Comparison of ENCODE assay signal across 25 cellular contexts in genomic region chr19:39080431-39080830, GRCh38. TPM values are rescaled to one million over a fixed set of nuclear protein-coding genes. Genes with fewer than 3 reads are reported as not detected.
A peak's percentile ranks its signal among the peaks of the same experiment; 100 is the strongest.
DNase-seq lines count a peak whose midpoint lies in the region; ATAC-seq, FAIRE-seq and TF ChIP-seq lines count a peak whose summit lies in the region.
"Had no signal": no experiment of that assay in that cellular context is flagged by ENCODE, and none has a peak within 500 bp of the region (broad histone marks: within the 10 kb centered on the region; RNA-seq: fewer than 3 reads in every experiment).

No MANE protein-coding gene starts in this region.

- no peak for TF ChIP-seq CTCF in bronchial epithelial cell (IDR thresholded peaks at IDR 0.05; ENCODE audit: insufficient read depth, low read length, severe bottlenecking)
- no peak for TF ChIP-seq CTCF in keratinocyte (optimal IDR thresholded peaks at IDR 0.05 in 1 of 3, IDR thresholded peaks at IDR 0.05 in 1 of 3, conservative IDR thresholded peaks at IDR 0.05 in 1 of 3; ENCODE audit: extremely low read depth in 1 of 3, insufficient read depth in 2 of 3, low read length in 3 of 3)

- no peak overlapping the region for H3K9ac ChIP-seq in keratinocyte (ENCODE audit: control insufficient read depth, extremely low read depth, insufficient read depth, low read length)

- intact Hi-C loops in activated CD4-positive, alpha-beta T cell treated with anti-CD3 and anti-CD28 coated beads for 36 hours (cut with DNase I, micrococcal nuclease): no loop called here

- in situ Hi-C loops in G401 (cut with HindIII; ENCODE audit: low sequenced_read_pairs): no loop called here

- H3K9me3 ChIP-seq in keratinocyte (ENCODE audit: control insufficient read depth, low read depth, low read length): no peaks in the 10 kb centered on the region
- H3K9me3 ChIP-seq: Caco-2 had no signal

- no peaks in the 10 kb centered on the region for H3K27me3 ChIP-seq in bronchial epithelial cell (ENCODE audit: control insufficient read depth, insufficient read depth, low read length)
- no peaks in the 10 kb centered on the region for H3K27me3 ChIP-seq in keratinocyte (ENCODE audit: control insufficient read depth, extremely low read depth, insufficient read depth, low read length)

- dilution Hi-C loops in keratinocyte (cut with MboI; ENCODE audit: extremely low pct_ligation_motif_present, low sequenced_read_pairs): no loop called here

- H3K4me3 ChIP-seq in bronchial epithelial cell (ENCODE audit: low read depth, low read length) (no peak overlapping the region), keratinocyte (ENCODE audit: control insufficient read depth in 2 of 3, extremely low read depth in 1 of 3, insufficient read depth in 2 of 3, low read depth in 1 of 3, low read length in 3 of 3) (no peak overlapping the region)

- DNase-seq in G401 (ENCODE audit: low spot score) (peak; percentile 47), NCI-H526 treated with DMSO at 0.1 percent for 48 hours (lab: John Stamatoyannopoulos, UW) (peak; percentile 92), bronchial epithelial cell (ENCODE audit: low read depth) (peak; percentile 21), keratinocyte (ENCODE audit: low read depth, low spot score) (no peak), NCI-H2107 (lab: John Stamatoyannopoulos, UW) (no peak), HT-29 (ENCODE audit: low spot score) (no peak)
- DNase-seq in activated CD4-positive, alpha-beta T cell treated with anti-CD3 and anti-CD28 coated beads for 36 hours: no peak
- DNase-seq: Caco-2; CD4-positive, alpha-beta T cell; KBM-7; NCI-H1092 treated with DMSO at 0.1 percent for 48 hours; NCI-H1436 treated with DMSO at 0.1 percent for 48 hours; NCI-H1930; NCI-H2227 treated with DMSO at 0.1 percent for 48 hours; NCI-H524; Right ventricle myocardium superior; SW 1271 had no signal

- CTCF ChIA-PET in activated CD4-positive, alpha-beta T cell treated with anti-CD3 and anti-CD28 coated beads for 36 hours (lab: Charles Lee): no interaction called here

- H4K20me1 ChIP-seq in keratinocyte (ENCODE audit: control insufficient read depth, extremely low read depth, insufficient read depth, low read length): no peaks in the 10 kb centered on the region

- FAIRE-seq in bronchial epithelial cell (lab: Jason Lieb, UNC) (no peak), keratinocyte (lab: Jason Lieb, UNC) (peak; percentile 51)
- FAIRE-seq: A204.1, G401.6, GM12892 had no signal

- peaks cover 30% of the 10 kb centered on the region for H3K4me1 ChIP-seq in keratinocyte (ENCODE audit: control insufficient read depth, extremely low read depth, insufficient read depth, low read length)

- H3K4me2 ChIP-seq in keratinocyte (ENCODE audit: control insufficient read depth, extremely low read depth, insufficient read depth, low read depth, low read length): no peak overlapping the region

- H3K4me3 Mint-ChIP-seq in activated CD4-positive, alpha-beta T cell treated with anti-CD3 and anti-CD28 coated beads for 36 hours: no peak overlapping the region
- H3K4me3 Mint-ChIP-seq: CD4-positive, alpha-beta T cell had no signal

- no peaks in the 10 kb centered on the region for H3K9me1 ChIP-seq in keratinocyte (ENCODE audit: control insufficient read depth, extremely low read depth, insufficient read depth, low read length)

- peaks cover 35% of the 10 kb centered on the region for H3K27me3 Mint-ChIP-seq in activated CD4-positive, alpha-beta T cell treated with anti-CD3 and anti-CD28 coated beads for 36 hours

- H3K4me1 Mint-ChIP-seq in activated CD4-positive, alpha-beta T cell treated with anti-CD3 and anti-CD28 coated beads for 36 hours: peaks cover 13% of the 10 kb centered on the region

- H3K9me3 Mint-ChIP-seq in activated CD4-positive, alpha-beta T cell treated with anti-CD3 and anti-CD28 coated beads for 36 hours (ENCODE audit: low read depth): no peaks in the 10 kb centered on the region
- H3K9me3 Mint-ChIP-seq: CD4-positive, alpha-beta T cell had no signal

- H3K27ac Mint-ChIP-seq in activated CD4-positive, alpha-beta T cell treated with anti-CD3 and anti-CD28 coated beads for 36 hours: no peak overlapping the region
- H3K27ac Mint-ChIP-seq: CD4-positive, alpha-beta T cell had no signal

- POLR2A ChIA-PET in activated CD4-positive, alpha-beta T cell treated with anti-CD3 and anti-CD28 coated beads for 36 hours (lab: Charles Lee): no interaction called here

- H3K36me3 ChIP-seq in bronchial epithelial cell (ENCODE audit: control insufficient read depth, insufficient read depth, low read length) (no peaks in the 10 kb centered on the region), keratinocyte (ENCODE audit: control insufficient read depth in 2 of 2, extremely low read depth in 1 of 2, insufficient read depth in 2 of 2, low read length in 2 of 2) (no peaks in the 10 kb centered on the region)

- no peaks in the 10 kb centered on the region for H3K79me2 ChIP-seq in keratinocyte (ENCODE audit: control insufficient read depth, insufficient read depth, low read length)

- H2AFZ ChIP-seq in keratinocyte (ENCODE audit: control insufficient read depth, low read length): no peak overlapping the region

- H3K27ac ChIP-seq in keratinocyte (ENCODE audit: control insufficient read depth, insufficient read depth, low read length): no peak overlapping the region

- H3K36me3 Mint-ChIP-seq in activated CD4-positive, alpha-beta T cell treated with anti-CD3 and anti-CD28 coated beads for 36 hours (ENCODE audit: low read depth): no peaks in the 10 kb centered on the region

- ATAC-seq in HG03571 (IDR thresholded peaks at IDR 0.05; ENCODE audit: unreplicated experiment): no peak
- ATAC-seq in activated CD4-positive, alpha-beta T cell treated with anti-CD3 and anti-CD28 coated beads for 36 hours: no peak

RNA-seq across cellular contexts. Expression of gene ACP7, which starts 3.7 kb away (rescaled TPM):
- not detected in 2 replicates for total RNA-seq in G401 (2014; rRNA removed; shearing (Covaris generic))
- total RNA-seq in bronchial epithelial cell: 0.53 and 0.77 TPM in 2 replicates
- 0.08 to 0.28 TPM (median 0.09 TPM) in 3 replicates for polyA plus RNA-seq in keratinocyte
- polyA plus RNA-seq in keratinocyte (2011; ENCODE audit: low read depth): 28.0 TPM
- 0.04 and 0.11 TPM in 2 replicates for polyA plus RNA-seq in keratinocyte (2011; cell fraction: cytosol; rRNA removed)
- 0.37 and 0.50 TPM in 2 replicates for polyA plus RNA-seq in keratinocyte (2011; cell fraction: nucleus; rRNA removed)
- polyA plus RNA-seq in keratinocyte (2012; ENCODE audit: low replicate concordance): 0.85 and 30.8 TPM in 2 replicates
- 0.56 to 1.3 TPM (median 0.74 TPM) in 3 replicates for polyA minus RNA-seq in keratinocyte
- polyA minus RNA-seq in keratinocyte (2011; cell fraction: cytosol; rRNA and poly(A)+ RNA removed): not detected
- polyA minus RNA-seq in keratinocyte (2011; cell fraction: nucleus; rRNA and poly(A)+ RNA removed): 0.54 and 0.95 TPM in 2 replicates
- not detected for total RNA-seq in activated CD4-positive, alpha-beta T cell treated with anti-CD3 and anti-CD28 coated beads for 36 hours
- not detected in 2 replicates for total RNA-seq in HT-29 (2014; rRNA removed; shearing (Covaris generic))
- total RNA-seq: CD4-positive, alpha-beta T cell; H4; OCI-LY7; Right ventricle myocardium superior; RPMI7951 had no signal
- polyA plus RNA-seq: BJ had no signal

RNA-seq across cellular contexts. Expression of gene PAK4, which starts 45.2 kb away (rescaled TPM):
- total RNA-seq in G401 (2014; rRNA removed; shearing (Covaris generic)): 12.8 and 15.3 TPM in 2 replicates
- total RNA-seq in bronchial epithelial cell: 4.5 and 6.8 TPM in 2 replicates
- polyA plus RNA-seq in keratinocyte: 9.8 to 17.4 TPM (median 11.2 TPM) in 3 replicates
- polyA plus RNA-seq in keratinocyte (2011; ENCODE audit: low read depth): 6.2 TPM
- 11.7 and 28.7 TPM in 2 replicates for polyA plus RNA-seq in keratinocyte (2011; cell fraction: cytosol; rRNA removed)
- polyA plus RNA-seq in keratinocyte (2011; cell fraction: nucleus; rRNA removed): 13.9 and 23.4 TPM in 2 replicates
- 16.8 and 24.1 TPM in 2 replicates for polyA plus RNA-seq in keratinocyte (2012; ENCODE audit: low replicate concordance)
- 14.1 to 49.3 TPM (median 15.5 TPM) in 3 replicates for polyA minus RNA-seq in keratinocyte
- polyA minus RNA-seq in keratinocyte (2011; cell fraction: cytosol; rRNA and poly(A)+ RNA removed): 48.3 TPM
- 15.3 and 16.8 TPM in 2 replicates for polyA minus RNA-seq in keratinocyte (2011; cell fraction: nucleus; rRNA and poly(A)+ RNA removed)
- 10 to 100 TPM; 14.2 to 22.6 TPM for total RNA-seq in activated CD4-positive, alpha-beta T cell treated with anti-CD3 and anti-CD28 coated beads for 36 hours
- 42.3 and 46.5 TPM in 2 replicates for total RNA-seq in HT-29 (2014; rRNA removed; shearing (Covaris generic))

RNA-seq across cellular contexts. Expression of gene FBXO27, which starts 48.1 kb away (rescaled TPM):
- 44.0 and 52.2 TPM in 2 replicates for total RNA-seq in G401 (2014; rRNA removed; shearing (Covaris generic))
- total RNA-seq in bronchial epithelial cell: 5.3 and 5.8 TPM in 2 replicates
- 4.4 to 6.9 TPM (median 4.4 TPM) in 3 replicates for polyA plus RNA-seq in keratinocyte
- polyA plus RNA-seq in keratinocyte (2011; ENCODE audit: low read depth): 1.9 TPM
- polyA plus RNA-seq in keratinocyte (2011; cell fraction: cytosol; rRNA removed): 4.0 and 4.3 TPM in 2 replicates
- polyA plus RNA-seq in keratinocyte (2011; cell fraction: nucleus; rRNA removed): 3.3 and 4.1 TPM in 2 replicates
- polyA plus RNA-seq in keratinocyte (2012; ENCODE audit: low replicate concordance): 3.9 and 7.4 TPM in 2 replicates
- 5.9 to 27.1 TPM (median 9.8 TPM) in 3 replicates for polyA minus RNA-seq in keratinocyte
- polyA minus RNA-seq in keratinocyte (2011; cell fraction: cytosol; rRNA and poly(A)+ RNA removed): 5.0 TPM
- polyA minus RNA-seq in keratinocyte (2011; cell fraction: nucleus; rRNA and poly(A)+ RNA removed): 1.2 and 1.3 TPM in 2 replicates
- total RNA-seq in activated CD4-positive, alpha-beta T cell treated with anti-CD3 and anti-CD28 coated beads for 36 hours: under 1 TPM; 0.71 to 0.90 TPM
- not detected in 2 replicates for total RNA-seq in HT-29 (2014; rRNA removed; shearing (Covaris generic))
- total RNA-seq: RPMI7951 had no signal

Comparison
In these comparisons a context has a peak if more than half of its experiments do, and no peak if none do; other contexts are left out.
1. DNase-seq: peak in G401 (single experiment), NCI-H526 treated with DMSO at 0.1 percent for 48 hours (single experiment) and bronchial epithelial cell (single experiment); none in keratinocyte (single experiment), NCI-H2107 (single experiment), activated CD4-positive, alpha-beta T cell treated with anti-CD3 and anti-CD28 coated beads for 36 hours (single experiment) and HT-29 (single experiment).